In genomic region chr4:19358015-19358414, GRCh38 we compare ENCODE assay signal across 21 cellular contexts.
DNase-seq lines count a peak whose midpoint lies in the region; ATAC-seq, FAIRE-seq and TF ChIP-seq lines count a peak whose summit lies in the region.
"Had no signal": no experiment of that assay in that cellular context is flagged by ENCODE, and none has a peak within 500 bp of the region (broad histone marks: within the 10 kb centered on the region; RNA-seq: fewer than 3 reads in every experiment).

No MANE protein-coding gene starts in this region.

- H3K9ac ChIP-seq in SK-N-SH = no peak overlapping the region
- H3K9ac ChIP-seq: KMS-11 had no signal

- TF ChIP-seq RAD21 in SK-N-SH (IDR thresholded peaks at IDR 0.05; ENCODE audit: low read length) = no peak

- H3K36me3 ChIP-seq in bronchial epithelial cell (ENCODE audit: control insufficient read depth, insufficient read depth, low read length) = no peaks in the 10 kb centered on the region
- no peaks in the 10 kb centered on the region for H3K36me3 ChIP-seq in SK-N-SH (replicated peaks in 1 of 2; ENCODE audit: control insufficient read depth in 1 of 2, insufficient read depth in 2 of 2, low read length in 1 of 2)
- no peaks in the 10 kb centered on the region for H3K36me3 ChIP-seq in gastroesophageal sphincter
- H3K36me3 ChIP-seq: MG63 had no signal

- H2AFZ ChIP-seq in SK-N-SH (ENCODE audit: low read depth) = no peak overlapping the region

- POLR2A ChIA-PET in SK-N-SH (lab: Yijun Ruan, JAX) = no interaction called here

- TF ChIP-seq CTCF in bronchial epithelial cell (IDR thresholded peaks at IDR 0.05; ENCODE audit: insufficient read depth, low read length, severe bottlenecking) = no peak
- TF ChIP-seq CTCF in fibroblast of the aortic adventitia (IDR thresholded peaks at IDR 0.05; ENCODE audit: insufficient read depth, low read length) = no peak
- TF ChIP-seq CTCF in SK-N-SH (IDR thresholded peaks at IDR 0.05) = no peak
- no peak for TF ChIP-seq CTCF in gastroesophageal sphincter (IDR thresholded peaks at IDR 0.05)

- H3K4me2 ChIP-seq in SK-N-SH = no peak overlapping the region
- H3K4me2 ChIP-seq: KMS-11 had no signal

- WGBS in SK-N-SH (ENCODE audit: low lambda C conversion rate) = 33% methylated on average over 2 of the region's 2 CpGs
- 50 to 62% methylated on average over 2 of the region's 2 CpGs for WGBS in gastroesophageal sphincter (ENCODE audit: low coverage in 1 of 2), 2 donors

- ATAC-seq in gastroesophageal sphincter = no peak
- ATAC-seq in GM21619 (IDR thresholded peaks at IDR 0.05; ENCODE audit: unreplicated experiment) = no peak

- no peak for TF ChIP-seq EP300 in SK-N-SH (IDR thresholded peaks at IDR 0.05; ENCODE audit: borderline replicate concordance in 1 of 2, low read depth in 1 of 2, low read length in 1 of 2)
- no peak for TF ChIP-seq EP300 in gastroesophageal sphincter (IDR thresholded peaks at IDR 0.05)

- CTCF ChIA-PET in SK-N-SH (lab: Yijun Ruan, JAX) = no interaction called here

- H4K20me1 ChIP-seq in SK-N-SH (ENCODE audit: insufficient read depth) = no peaks in the 10 kb centered on the region

- TF ChIP-seq POLR2A in gastroesophageal sphincter (IDR thresholded peaks at IDR 0.05) = no peak

- H3K79me2 ChIP-seq in SK-N-SH (ENCODE audit: insufficient read depth) = no peaks in the 10 kb centered on the region

- H3K27me3 ChIP-seq in bronchial epithelial cell (ENCODE audit: control insufficient read depth, insufficient read depth, low read length) (no peaks in the 10 kb centered on the region), SK-N-SH (ENCODE audit: insufficient read depth) (no peaks in the 10 kb centered on the region), gastroesophageal sphincter (no peaks in the 10 kb centered on the region)
- H3K27me3 ChIP-seq: MG63 had no signal

- no peaks in the 10 kb centered on the region for H3F3A ChIP-seq in SK-N-SH (replicated peaks; ENCODE audit: insufficient read depth)

- H3K4me1 ChIP-seq in SK-N-SH (ENCODE audit: control insufficient read depth in 1 of 2, insufficient read depth in 2 of 2, low read depth in 1 of 2, low read length in 1 of 2) (no peaks in the 10 kb centered on the region), gastroesophageal sphincter (no peaks in the 10 kb centered on the region)

- no peak overlapping the region for H3K27ac ChIP-seq in SK-N-SH (ENCODE audit: low read depth in 2 of 2, low read length in 1 of 2)
- H3K27ac ChIP-seq in gastroesophageal sphincter = no peak overlapping the region
- H3K27ac ChIP-seq: HL-60, KMS-11 had no signal

- no peak for FAIRE-seq in bronchial epithelial cell (lab: Jason Lieb, UNC)
- FAIRE-seq: A204.1, GM12891, RCC 7860 had no signal

- H3K9me2 ChIP-seq in SK-N-SH = peaks cover 3% of the 10 kb centered on the region; the same call in 1 of the 2 replicates

- H3K9me3 ChIP-seq in SK-N-SH (no peaks in the 10 kb centered on the region), gastroesophageal sphincter (no peaks in the 10 kb centered on the region)
- H3K9me3 ChIP-seq: MG63 had no signal

- DNase-seq in EH (ENCODE audit: low read depth) (peak; percentile 7), HS-5 (ENCODE audit: low read depth) (peak; percentile 24), bronchial epithelial cell (ENCODE audit: low read depth) (peak; percentile 99), fibroblast of the aortic adventitia (ENCODE audit: low read depth) (peak; percentile 12), SK-N-SH (no peak), Ammon's horn (ENCODE audit: low spot score) (no peak)
- DNase-seq: COR-L47, DMS153, MG63, NCI-H1092 treated with DMSO at 0.1 percent for 48 hours, NCI-H1694, NCI-H2107, NCI-H345, NCI-H748 treated with DMSO at 0.1 percent for 48 hours had no signal

- no peak overlapping the region for H3K4me3 ChIP-seq in bronchial epithelial cell (ENCODE audit: low read depth, low read length)
- no peak overlapping the region for H3K4me3 ChIP-seq in fibroblast of the aortic adventitia (ENCODE audit: low read depth, low read length)
- H3K4me3 ChIP-seq in SK-N-SH (ENCODE audit: low read depth in 2 of 2, low read length in 1 of 2) = no peak overlapping the region
- no peak overlapping the region for H3K4me3 ChIP-seq in gastroesophageal sphincter
- H3K4me3 ChIP-seq: MG63 had no signal

TF ChIP-seq in SK-N-SH, 30 proteins besides CTCF, POLR2A, EP300 and RAD21:
- TF ChIP-seq FOXJ3 (CRISPR knock-in tag; IDR thresholded peaks at IDR 0.05) (no peak), FOXM1 (IDR thresholded peaks at IDR 0.05; ENCODE audit: low read depth) (no peak), ZBTB33 (IDR thresholded peaks at IDR 0.05; ENCODE audit: borderline replicate concordance, low read depth) (no peak), NFIC (IDR thresholded peaks at IDR 0.05; ENCODE audit: borderline replicate concordance) (no peak), TCF12 (IDR thresholded peaks at IDR 0.05) (no peak), YY1 (IDR thresholded peaks at IDR 0.05; ENCODE audit: low read depth) (no peak), RXRA (IDR thresholded peaks at IDR 0.05; ENCODE audit: borderline replicate concordance, low read depth) (no peak), SIN3A (IDR thresholded peaks at IDR 0.05; ENCODE audit: borderline replicate concordance, low read depth, low read length) (no peak), REST (IDR thresholded peaks at IDR 0.05; ENCODE audit: low read depth, low read length) (no peak), USF1 (IDR thresholded peaks at IDR 0.05; ENCODE audit: borderline replicate concordance, low read depth) (no peak)

Comparison
In these comparisons a context has a peak if more than half of its experiments do, and no peak if none do; other contexts are left out.
1. DNase-seq: peak in EH (single experiment), HS-5 (single experiment), bronchial epithelial cell (single experiment) and fibroblast of the aortic adventitia (single experiment); none in SK-N-SH (single experiment) and Ammon's horn (single experiment).